In genomic region chr3:72665701-72666443, GRCh38 we compare ENCODE assay signal across 8 cellular contexts.
DNase-seq lines count a peak whose midpoint lies in the region; ATAC-seq and TF ChIP-seq lines count a peak whose summit lies in the region.

No MANE protein-coding gene starts in this region.

- H3K4me3 ChIP-seq in GM12875 (ENCODE audit: low read depth, low read length), result no peak overlapping the region

- no peaks in the 10 kb centered on the region for H3K27me3 Mint-ChIP-seq in activated T-cell treated with anti-CD3 and anti-CD28 coated beads, Interleukin-2, amount 50 U/mL, for 4 hours (ENCODE audit: low read depth)

- TF ChIP-seq CTCF in GM12875 (IDR thresholded peaks at IDR 0.05; ENCODE audit: borderline replicate concordance, insufficient read depth, low read depth, low read length), result peak; percentile 51; the same call in 1 of the 2 replicates

- peak in 1 of 2 donors; percentile 59 for ATAC-seq in activated T-cell treated with anti-CD3 and anti-CD28 coated beads, Interleukin-2, amount 50 U/mL, for 4 hours
- ATAC-seq in HG03139 (IDR thresholded peaks at IDR 0.05; ENCODE audit: unreplicated experiment) (no peak), GM21381 (IDR thresholded peaks at IDR 0.05; ENCODE audit: unreplicated experiment) (no peak), GM19463 (IDR thresholded peaks at IDR 0.05; ENCODE audit: unreplicated experiment) (no peak)

- DNase-seq in NCI-H82 treated with DMSO at 0.1 percent for 48 hours (lab: John Stamatoyannopoulos, UW; ENCODE audit: unreplicated experiment) (peak; percentile 94), glomerular endothelial cell (ENCODE audit: extremely low read depth, low read depth, low spot score) (peak; percentile 9)
- DNase-seq in activated T-cell treated with anti-CD3 and anti-CD28 coated beads, Interleukin-2, amount 50 U/mL, for 4 hours, result peak; percentile 47
- DNase-seq in stimulated activated CD4-positive, alpha-beta T cell treated with anti-CD3 and anti-CD28 coated beads, Interleukin-15, amount 100 ng/mL, for 48 hours (ENCODE audit: low read depth in 2 of 2), result peak; percentile 20 to 41

- no peaks in the 10 kb centered on the region for H3K4me1 Mint-ChIP-seq in activated T-cell treated with anti-CD3 and anti-CD28 coated beads, Interleukin-2, amount 50 U/mL, for 4 hours (ENCODE audit: low read depth)

- H3K36me3 Mint-ChIP-seq in activated T-cell treated with anti-CD3 and anti-CD28 coated beads, Interleukin-2, amount 50 U/mL, for 4 hours (ENCODE audit: insufficient read depth), result no peaks in the 10 kb centered on the region

- H3K9me3 Mint-ChIP-seq in activated T-cell treated with anti-CD3 and anti-CD28 coated beads, Interleukin-2, amount 50 U/mL, for 4 hours, result no peaks in the 10 kb centered on the region

- no peak overlapping the region for H3K4me3 Mint-ChIP-seq in activated T-cell treated with anti-CD3 and anti-CD28 coated beads, Interleukin-2, amount 50 U/mL, for 4 hours

Comparison
In these comparisons a context has a peak if more than half of its experiments do, and no peak if none do; other contexts are left out.
1. DNase-seq: peak in every context shown above with its lines; median percentile 94 in NCI-H82 treated with DMSO at 0.1 percent for 48 hours; 47 in activated T-cell treated with anti-CD3 and anti-CD28 coated beads, Interleukin-2, amount 50 U/mL, for 4 hours; 30 in stimulated activated CD4-positive, alpha-beta T cell treated with anti-CD3 and anti-CD28 coated beads, Interleukin-15, amount 100 ng/mL, for 48 hours; 9 in glomerular endothelial cell.